ENCODE assay signal across 25 cellular contexts in the genomic region with DNA sequence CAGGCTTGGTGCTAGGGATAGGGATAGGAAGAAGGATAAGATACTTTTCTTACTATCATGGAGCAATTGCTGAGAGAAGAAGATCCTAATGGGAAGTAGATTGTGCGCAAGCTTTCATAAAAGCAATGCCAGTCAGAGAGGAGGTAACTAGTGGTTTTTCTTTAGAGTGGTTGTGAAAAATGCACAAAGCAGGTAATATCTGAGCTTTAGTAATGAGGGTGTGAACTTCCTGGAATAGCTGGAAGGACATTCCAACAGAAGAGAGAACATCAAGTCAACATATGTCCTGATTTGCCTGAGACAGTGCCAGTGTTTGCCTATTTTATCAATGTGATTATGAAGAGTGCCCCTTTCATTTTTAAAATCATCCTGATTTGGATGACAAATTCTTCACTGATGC. TPM values are rescaled to one million over a fixed set of nuclear protein-coding genes. Genes with fewer than 3 reads are reported as not detected.
"Had no signal": no experiment of that assay in that cellular context is flagged by ENCODE, and none has a peak within 500 bp of the region (broad histone marks: within the 10 kb centered on the region; RNA-seq: fewer than 3 reads in every experiment).

No MANE protein-coding gene starts in this region.

- H3K36me3 ChIP-seq: brain microvascular endothelial cell had no signal

- H3K4me3 Mint-ChIP-seq: activated CD4-positive, alpha-beta memory T cell treated with anti-CD3 and anti-CD28 coated beads for 36 hours; activated CD4-positive, alpha-beta T cell treated with anti-CD3 and anti-CD28 coated beads, Interleukin-2, amount 10 ng/mL, durations not matched to agents 7 days and 5 days; activated naive CD4-positive, alpha-beta T cell treated with anti-CD3 and anti-CD28 coated beads for 36 hours; activated naive CD8-positive, alpha-beta T cell; activated T-helper 17 cell treated with anti-CD3 and anti-CD28 coated beads, Interleukin-2, amount 50 U/mL, for 72 hours; T-cell had no signal

- H3K4me1 Mint-ChIP-seq: activated CD4-positive, alpha-beta T cell treated with anti-CD3 and anti-CD28 coated beads, Interleukin-2, amount 10 ng/mL, durations not matched to agents 7 days and 5 days; activated T-helper 17 cell treated with anti-CD3 and anti-CD28 coated beads, Interleukin-2, amount 50 U/mL, for 72 hours; T-cell had no signal

- H3K27me3 ChIP-seq: brain microvascular endothelial cell, MG63 had no signal

- H3K4me3 ChIP-seq: MG63 had no signal

- H3K4me2 ChIP-seq: KMS-11 had no signal

- H3K9me3 Mint-ChIP-seq: activated CD4-positive, alpha-beta memory T cell treated with anti-CD3 and anti-CD28 coated beads for 36 hours; activated CD4-positive, alpha-beta T cell treated with anti-CD3 and anti-CD28 coated beads, Interleukin-2, amount 10 ng/mL, durations not matched to agents 7 days and 5 days; activated naive CD4-positive, alpha-beta T cell treated with anti-CD3 and anti-CD28 coated beads for 36 hours; activated T-helper 17 cell treated with anti-CD3 and anti-CD28 coated beads, Interleukin-2, amount 50 U/mL, for 72 hours; T-cell had no signal

- H3K9me3 ChIP-seq: MG63 had no signal

- H3K27ac Mint-ChIP-seq: activated CD4-positive, alpha-beta memory T cell treated with anti-CD3 and anti-CD28 coated beads for 36 hours; activated CD4-positive, alpha-beta T cell treated with anti-CD3 and anti-CD28 coated beads, Interleukin-2, amount 10 ng/mL, durations not matched to agents 7 days and 5 days; activated naive CD4-positive, alpha-beta T cell treated with anti-CD3 and anti-CD28 coated beads for 36 hours; activated naive CD8-positive, alpha-beta T cell; activated T-helper 17 cell treated with anti-CD3 and anti-CD28 coated beads, Interleukin-2, amount 50 U/mL, for 72 hours; T-cell had no signal

- ATAC-seq: activated T-helper 17 cell treated with anti-CD3 and anti-CD28 coated beads, Interleukin-2, amount 50 U/mL, for 72 hours; T-cell had no signal

- DNase-seq: activated CD4-positive, alpha-beta memory T cell treated with anti-CD3 and anti-CD28 coated beads for 36 hours; activated CD4-positive, alpha-beta T cell treated with anti-CD3 and anti-CD28 coated beads, Interleukin-2, amount 10 ng/mL, durations not matched to agents 7 days and 5 days; activated CD4-positive, CD25-positive, alpha-beta regulatory T cell; activated gamma-delta T cell; activated naive CD4-positive, alpha-beta T cell treated with anti-CD3 and anti-CD28 coated beads for 36 hours; activated T-cell treated with anti-CD3 and anti-CD28 coated beads for 4 hours; activated T-cell treated with anti-CD3 and anti-CD28 coated beads, Interleukin-2, amount 50 U/mL, for 48 hours; brain microvascular endothelial cell; MG63; MV-4-11; NCI-H1092 treated with DMSO at 0.1 percent for 48 hours; NCI-H1417 treated with DMSO at 0.1 percent for 48 hours; NCI-H1694; NCI-H2029; NCI-H510A treated with DMSO at 0.1 percent for 48 hours; NK-92 treated with Interleukin-12 subunit alpha and Interleukin-12 subunit beta, amount 100 ng/mL, for 24 hours; OCI-M1; SIG-M5; T-cell; T-helper 2 cell had no signal

- H3K27me3 Mint-ChIP-seq: activated CD4-positive, alpha-beta memory T cell treated with anti-CD3 and anti-CD28 coated beads for 36 hours had no signal

- H3K36me3 Mint-ChIP-seq: activated CD4-positive, alpha-beta memory T cell treated with anti-CD3 and anti-CD28 coated beads for 36 hours; activated naive CD8-positive, alpha-beta T cell; T-cell had no signal

- H3K27ac ChIP-seq: brain microvascular endothelial cell, KMS-11, VCaP had no signal

RNA-seq across cellular contexts. Expression of gene CCBE1, which starts 34.1 kb away (rescaled TPM):
- total RNA-seq: activated CD4-positive, alpha-beta T cell treated with anti-CD3 and anti-CD28 coated beads, Interleukin-2, amount 10 ng/mL, durations not matched to agents 7 days and 5 days; activated CD8-positive, alpha-beta memory T cell treated with anti-CD3 and anti-CD28 coated beads for 36 hours; activated naive CD4-positive, alpha-beta T cell treated with anti-CD3 and anti-CD28 coated beads for 36 hours had no signal
